ENCODE assay signal across 17 cellular contexts in genomic region chr1:68973459-68974244, GRCh38.
DNase-seq lines count a peak whose midpoint lies in the region; ATAC-seq and TF ChIP-seq lines count a peak whose summit lies in the region.
"Had no signal": no experiment of that assay in that cellular context is flagged by ENCODE, and none has a peak within 500 bp of the region (broad histone marks: within the 10 kb centered on the region; RNA-seq: fewer than 3 reads in every experiment).

No MANE protein-coding gene starts in this region.

- no peaks in the 10 kb centered on the region for H3K27me3 ChIP-seq in thoracic aorta (replicated peaks; ENCODE audit: insufficient read depth)
- H3K27me3 ChIP-seq: cardiac muscle cell, tibial nerve had no signal

- H3K4me1 ChIP-seq in thoracic aorta (ENCODE audit: control insufficient read depth in 1 of 2, low read depth in 2 of 2), result peaks cover 13 to 29% of the 10 kb centered on the region in 2 donors
- H3K4me1 ChIP-seq: prostate gland had no signal

- H3K27ac ChIP-seq in angular gyrus (ENCODE audit: low read depth, low read length) (peak overlapping the region; percentile 44), thoracic aorta (peak overlapping the region in 1 of 2 donors; percentile 59)
- H3K27ac ChIP-seq: cardiac muscle cell, prostate gland, tibial nerve had no signal

- no peak overlapping the region for H3K4me3 Mint-ChIP-seq in stimulated activated effector memory CD8-positive, alpha-beta T cell treated with anti-CD3 and anti-CD28 coated beads, Interleukin-12 subunit alpha, Interleukin-12 subunit beta, amount 100 ng/mL, for 72 hours
- H3K4me3 Mint-ChIP-seq: activated CD8-positive, alpha-beta T cell treated with anti-CD3 and anti-CD28 coated beads for 36 hours; endodermal cell had no signal

- H3K4me1 Mint-ChIP-seq in stimulated activated effector memory CD8-positive, alpha-beta T cell treated with anti-CD3 and anti-CD28 coated beads, Interleukin-12 subunit alpha, Interleukin-12 subunit beta, amount 100 ng/mL, for 72 hours, result no peaks in the 10 kb centered on the region

- H3K36me3 Mint-ChIP-seq in stimulated activated effector memory CD8-positive, alpha-beta T cell treated with anti-CD3 and anti-CD28 coated beads, Interleukin-12 subunit alpha, Interleukin-12 subunit beta, amount 100 ng/mL, for 72 hours, result no peaks in the 10 kb centered on the region

- H3K9me3 Mint-ChIP-seq in stimulated activated effector memory CD8-positive, alpha-beta T cell treated with anti-CD3 and anti-CD28 coated beads, Interleukin-12 subunit alpha, Interleukin-12 subunit beta, amount 100 ng/mL, for 72 hours, result peaks cover 16% of the 10 kb centered on the region
- H3K9me3 Mint-ChIP-seq: activated CD8-positive, alpha-beta T cell treated with anti-CD3 and anti-CD28 coated beads for 36 hours; endodermal cell had no signal

- no peak for TF ChIP-seq CTCF in thoracic aorta (IDR thresholded peaks at IDR 0.05)

- H3K36me3 ChIP-seq in thoracic aorta, result no peaks in the 10 kb centered on the region
- H3K36me3 ChIP-seq: cardiac muscle cell, prostate gland, tibial nerve had no signal

- H3K27ac Mint-ChIP-seq in stimulated activated effector memory CD8-positive, alpha-beta T cell treated with anti-CD3 and anti-CD28 coated beads, Interleukin-12 subunit alpha, Interleukin-12 subunit beta, amount 100 ng/mL, for 72 hours, result no peak overlapping the region
- H3K27ac Mint-ChIP-seq: activated CD8-positive, alpha-beta T cell treated with anti-CD3 and anti-CD28 coated beads for 36 hours; endodermal cell had no signal

- peak; percentile 43 for DNase-seq in HS-5 (ENCODE audit: low read depth)
- peak; percentile 8 for DNase-seq in fibroblast of the conjunctiva (ENCODE audit: low read depth)
- no peak for DNase-seq in thoracic aorta (ENCODE audit: low spot score)
- DNase-seq in activated naive CD4-positive, alpha-beta T cell (lab: John Stamatoyannopoulos, UW), result no peak
- DNase-seq in activated CD8-positive, alpha-beta memory T cell treated with anti-CD3 and anti-CD28 coated beads for 24 hours, result no peak
- DNase-seq in stimulated activated effector memory CD8-positive, alpha-beta T cell treated with anti-CD3 and anti-CD28 coated beads, Interleukin-12 subunit alpha, Interleukin-12 subunit beta, amount 100 ng/mL, for 72 hours (ENCODE audit: low spot score in 2 of 2), result no peak
- DNase-seq: activated CD8-positive, alpha-beta T cell treated with anti-CD3 and anti-CD28 coated beads for 36 hours; activated effector memory CD4-positive, alpha-beta T cell treated with Interleukin-2 at 50 U/mL for 16 hours; endodermal cell; GDM1; left cardiac atrium; NCI-H1417; NCI-H345 had no signal

- ATAC-seq in thoracic aorta (ENCODE audit: insufficient number of reproducible peaks, low FRiP score, low read depth), result peak; percentile 79
- ATAC-seq in stimulated activated effector memory CD8-positive, alpha-beta T cell treated with anti-CD3 and anti-CD28 coated beads, Interleukin-12 subunit alpha, Interleukin-12 subunit beta, amount 100 ng/mL, for 72 hours, result no peak
- ATAC-seq: activated CD8-positive, alpha-beta T cell treated with anti-CD3 and anti-CD28 coated beads for 36 hours had no signal

- H3K4me3 ChIP-seq in thoracic aorta, result no peak overlapping the region
- H3K4me3 ChIP-seq: cardiac muscle cell, prostate gland, tibial nerve had no signal

- no peaks in the 10 kb centered on the region for H3K9me3 ChIP-seq in thoracic aorta
- H3K9me3 ChIP-seq: prostate gland, tibial nerve had no signal

Comparison
In these comparisons a context has a peak if more than half of its experiments do, and no peak if none do; other contexts are left out.
1. DNase-seq: peak in HS-5 (single experiment) and fibroblast of the conjunctiva (single experiment); none in thoracic aorta (single experiment), activated naive CD4-positive, alpha-beta T cell (0 of 4), activated CD8-positive, alpha-beta memory T cell treated with anti-CD3 and anti-CD28 coated beads for 24 hours (single experiment) and stimulated activated effector memory CD8-positive, alpha-beta T cell treated with anti-CD3 and anti-CD28 coated beads, Interleukin-12 subunit alpha, Interleukin-12 subunit beta, amount 100 ng/mL, for 72 hours (0 of 2).